ENCODE assay signal across 1 cellular context in the genomic region with DNA sequence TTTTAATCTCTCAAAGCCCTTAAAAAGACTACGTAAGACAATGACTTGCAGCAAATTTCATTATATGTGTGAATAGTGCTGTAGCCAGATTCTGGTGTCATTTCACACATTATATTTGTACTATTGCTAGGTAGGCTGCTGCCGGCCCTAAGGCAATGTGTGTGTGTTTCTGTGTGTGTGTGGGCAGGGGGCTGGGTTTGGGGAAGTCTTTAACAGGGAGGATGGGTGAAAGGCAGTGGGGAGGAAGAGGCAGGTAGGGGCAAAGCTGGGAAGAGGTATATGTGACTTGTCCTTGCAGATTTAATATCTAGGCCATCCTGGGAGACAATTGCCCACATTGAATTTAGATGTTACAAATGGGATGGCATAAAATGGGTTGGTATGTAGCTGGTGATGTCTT.
TF ChIP-seq lines count a peak whose summit lies in the region.

No MANE protein-coding gene starts in this region.

TF ChIP-seq in GM23338, 12 proteins besides CTCF, POLR2A, EP300 and RAD21 (continued from another document):
- TF ChIP-seq, protein P1, sequence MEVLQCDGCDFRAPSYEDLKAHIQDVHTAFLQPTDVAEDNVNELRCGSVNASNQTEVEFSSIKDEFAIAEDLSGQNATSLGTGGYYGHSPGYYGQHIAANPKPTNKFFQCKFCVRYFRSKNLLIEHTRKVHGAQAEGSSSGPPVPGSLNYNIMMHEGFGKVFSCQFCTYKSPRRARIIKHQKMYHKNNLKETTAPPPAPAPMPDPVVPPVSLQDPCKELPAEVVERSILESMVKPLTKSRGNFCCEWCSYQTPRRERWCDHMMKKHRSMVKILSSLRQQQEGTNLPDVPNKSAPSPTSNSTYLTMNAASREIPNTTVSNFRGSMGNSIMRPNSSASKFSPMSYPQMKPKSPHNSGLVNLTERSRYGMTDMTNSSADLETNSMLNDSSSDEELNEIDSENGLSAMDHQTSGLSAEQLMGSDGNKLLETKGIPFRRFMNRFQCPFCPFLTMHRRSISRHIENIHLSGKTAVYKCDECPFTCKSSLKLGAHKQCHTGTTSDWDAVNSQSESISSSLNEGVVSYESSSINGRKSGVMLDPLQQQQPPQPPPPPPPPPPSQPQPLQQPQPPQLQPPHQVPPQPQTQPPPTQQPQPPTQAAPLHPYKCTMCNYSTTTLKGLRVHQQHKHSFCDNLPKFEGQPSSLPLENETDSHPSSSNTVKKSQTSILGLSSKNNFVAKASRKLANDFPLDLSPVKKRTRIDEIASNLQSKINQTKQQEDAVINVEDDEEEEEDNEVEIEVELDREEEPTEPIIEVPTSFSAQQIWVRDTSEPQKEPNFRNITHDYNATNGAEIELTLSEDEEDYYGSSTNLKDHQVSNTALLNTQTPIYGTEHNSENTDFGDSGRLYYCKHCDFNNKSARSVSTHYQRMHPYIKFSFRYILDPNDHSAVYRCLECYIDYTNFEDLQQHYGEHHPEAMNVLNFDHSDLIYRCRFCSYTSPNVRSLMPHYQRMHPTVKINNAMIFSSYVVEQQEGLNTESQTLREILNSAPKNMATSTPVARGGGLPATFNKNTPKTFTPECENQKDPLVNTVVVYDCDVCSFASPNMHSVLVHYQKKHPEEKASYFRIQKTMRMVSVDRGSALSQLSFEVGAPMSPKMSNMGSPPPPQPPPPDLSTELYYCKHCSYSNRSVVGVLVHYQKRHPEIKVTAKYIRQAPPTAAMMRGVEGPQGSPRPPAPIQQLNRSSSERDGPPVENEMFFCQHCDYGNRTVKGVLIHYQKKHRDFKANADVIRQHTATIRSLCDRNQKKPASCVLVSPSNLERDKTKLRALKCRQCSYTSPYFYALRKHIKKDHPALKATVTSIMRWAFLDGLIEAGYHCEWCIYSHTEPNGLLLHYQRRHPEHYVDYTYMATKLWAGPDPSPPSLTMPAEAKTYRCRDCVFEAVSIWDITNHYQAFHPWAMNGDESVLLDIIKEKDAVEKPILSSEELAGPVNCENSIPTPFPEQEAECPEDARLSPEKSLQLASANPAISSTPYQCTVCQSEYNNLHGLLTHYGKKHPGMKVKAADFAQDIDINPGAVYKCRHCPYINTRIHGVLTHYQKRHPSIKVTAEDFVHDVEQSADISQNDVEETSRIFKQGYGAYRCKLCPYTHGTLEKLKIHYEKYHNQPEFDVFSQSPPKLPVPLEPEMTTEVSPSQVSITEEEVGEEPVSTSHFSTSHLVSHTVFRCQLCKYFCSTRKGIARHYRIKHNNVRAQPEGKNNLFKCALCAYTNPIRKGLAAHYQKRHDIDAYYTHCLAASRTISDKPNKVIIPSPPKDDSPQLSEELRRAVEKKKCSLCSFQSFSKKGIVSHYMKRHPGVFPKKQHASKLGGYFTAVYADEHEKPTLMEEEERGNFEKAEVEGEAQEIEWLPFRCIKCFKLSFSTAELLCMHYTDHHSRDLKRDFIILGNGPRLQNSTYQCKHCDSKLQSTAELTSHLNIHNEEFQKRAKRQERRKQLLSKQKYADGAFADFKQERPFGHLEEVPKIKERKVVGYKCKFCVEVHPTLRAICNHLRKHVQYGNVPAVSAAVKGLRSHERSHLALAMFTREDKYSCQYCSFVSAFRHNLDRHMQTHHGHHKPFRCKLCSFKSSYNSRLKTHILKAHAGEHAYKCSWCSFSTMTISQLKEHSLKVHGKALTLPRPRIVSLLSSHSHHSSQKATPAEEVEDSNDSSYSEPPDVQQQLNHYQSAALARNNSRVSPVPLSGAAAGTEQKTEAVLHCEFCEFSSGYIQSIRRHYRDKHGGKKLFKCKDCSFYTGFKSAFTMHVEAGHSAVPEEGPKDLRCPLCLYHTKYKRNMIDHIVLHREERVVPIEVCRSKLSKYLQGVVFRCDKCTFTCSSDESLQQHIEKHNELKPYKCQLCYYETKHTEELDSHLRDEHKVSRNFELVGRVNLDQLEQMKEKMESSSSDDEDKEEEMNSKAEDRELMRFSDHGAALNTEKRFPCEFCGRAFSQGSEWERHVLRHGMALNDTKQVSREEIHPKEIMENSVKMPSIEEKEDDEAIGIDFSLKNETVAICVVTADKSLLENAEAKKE (CRISPR knock-in tag; IDR thresholded peaks at IDR 0.05) = no peak
- TF ChIP-seq STAT1 (IDR thresholded peaks at IDR 0.05; ENCODE audit: unreplicated experiment) (no peak), ZNF114 (CRISPR knock-in tag; IDR thresholded peaks at IDR 0.05) (no peak), EZH2phosphoT487 (IDR thresholded peaks at IDR 0.05; ENCODE audit: unreplicated experiment) (no peak), ZNF331 (CRISPR knock-in tag; IDR thresholded peaks at IDR 0.05; ENCODE audit: low read depth) (no peak), NANOG (IDR thresholded peaks at IDR 0.05; ENCODE audit: borderline replicate concordance) (no peak), CREB1 (CRISPR knock-in tag; IDR thresholded peaks at IDR 0.05; ENCODE audit: low read depth) (no peak)
- TF ChIP-seq, protein P2, sequence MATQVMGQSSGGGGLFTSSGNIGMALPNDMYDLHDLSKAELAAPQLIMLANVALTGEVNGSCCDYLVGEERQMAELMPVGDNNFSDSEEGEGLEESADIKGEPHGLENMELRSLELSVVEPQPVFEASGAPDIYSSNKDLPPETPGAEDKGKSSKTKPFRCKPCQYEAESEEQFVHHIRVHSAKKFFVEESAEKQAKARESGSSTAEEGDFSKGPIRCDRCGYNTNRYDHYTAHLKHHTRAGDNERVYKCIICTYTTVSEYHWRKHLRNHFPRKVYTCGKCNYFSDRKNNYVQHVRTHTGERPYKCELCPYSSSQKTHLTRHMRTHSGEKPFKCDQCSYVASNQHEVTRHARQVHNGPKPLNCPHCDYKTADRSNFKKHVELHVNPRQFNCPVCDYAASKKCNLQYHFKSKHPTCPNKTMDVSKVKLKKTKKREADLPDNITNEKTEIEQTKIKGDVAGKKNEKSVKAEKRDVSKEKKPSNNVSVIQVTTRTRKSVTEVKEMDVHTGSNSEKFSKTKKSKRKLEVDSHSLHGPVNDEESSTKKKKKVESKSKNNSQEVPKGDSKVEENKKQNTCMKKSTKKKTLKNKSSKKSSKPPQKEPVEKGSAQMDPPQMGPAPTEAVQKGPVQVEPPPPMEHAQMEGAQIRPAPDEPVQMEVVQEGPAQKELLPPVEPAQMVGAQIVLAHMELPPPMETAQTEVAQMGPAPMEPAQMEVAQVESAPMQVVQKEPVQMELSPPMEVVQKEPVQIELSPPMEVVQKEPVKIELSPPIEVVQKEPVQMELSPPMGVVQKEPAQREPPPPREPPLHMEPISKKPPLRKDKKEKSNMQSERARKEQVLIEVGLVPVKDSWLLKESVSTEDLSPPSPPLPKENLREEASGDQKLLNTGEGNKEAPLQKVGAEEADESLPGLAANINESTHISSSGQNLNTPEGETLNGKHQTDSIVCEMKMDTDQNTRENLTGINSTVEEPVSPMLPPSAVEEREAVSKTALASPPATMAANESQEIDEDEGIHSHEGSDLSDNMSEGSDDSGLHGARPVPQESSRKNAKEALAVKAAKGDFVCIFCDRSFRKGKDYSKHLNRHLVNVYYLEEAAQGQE (IDR thresholded peaks at IDR 0.05; ENCODE audit: unreplicated experiment) = no peak
- TF ChIP-seq, protein P3, sequence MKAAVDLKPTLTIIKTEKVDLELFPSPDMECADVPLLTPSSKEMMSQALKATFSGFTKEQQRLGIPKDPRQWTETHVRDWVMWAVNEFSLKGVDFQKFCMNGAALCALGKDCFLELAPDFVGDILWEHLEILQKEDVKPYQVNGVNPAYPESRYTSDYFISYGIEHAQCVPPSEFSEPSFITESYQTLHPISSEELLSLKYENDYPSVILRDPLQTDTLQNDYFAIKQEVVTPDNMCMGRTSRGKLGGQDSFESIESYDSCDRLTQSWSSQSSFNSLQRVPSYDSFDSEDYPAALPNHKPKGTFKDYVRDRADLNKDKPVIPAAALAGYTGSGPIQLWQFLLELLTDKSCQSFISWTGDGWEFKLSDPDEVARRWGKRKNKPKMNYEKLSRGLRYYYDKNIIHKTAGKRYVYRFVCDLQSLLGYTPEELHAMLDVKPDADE (IDR thresholded peaks at IDR 0.05) = no peak
TF ChIP-seq in GM23338: peak in this region for 0.
